In genomic region chr10:127968659-127969058, GRCh38 we compare ENCODE assay signal across 26 cellular contexts.
DNase-seq lines count a peak whose midpoint lies in the region; ATAC-seq and TF ChIP-seq lines count a peak whose summit lies in the region.
"Had no signal": no experiment of that assay in that cellular context is flagged by ENCODE, and none has a peak within 500 bp of the region (broad histone marks: within the 10 kb centered on the region; RNA-seq: fewer than 3 reads in every experiment).

No MANE protein-coding gene starts in this region.

- peaks cover 4 to 43% (median 22%) of the 10 kb centered on the region in 9 donors for H3K4me1 ChIP-seq in heart right ventricle
- peaks cover 8% of the 10 kb centered on the region for H3K4me1 ChIP-seq in mesodermal cell (ENCODE audit: control insufficient read depth, insufficient read depth, low read length, poor library complexity, severe bottlenecking)
- H3K4me1 ChIP-seq in upper lobe of left lung = peaks cover 9 to 15% (median 14%) of the 10 kb centered on the region in 4 donors

- H3K9me3 ChIP-seq in heart right ventricle (no peaks in the 10 kb centered on the region), mesodermal cell (ENCODE audit: control insufficient read depth, low read length) (no peaks in the 10 kb centered on the region), upper lobe of left lung (no peaks in the 10 kb centered on the region)
- H3K9me3 ChIP-seq: esophagus muscularis mucosa had no signal

- TF ChIP-seq EP300 in upper lobe of left lung (IDR thresholded peaks at IDR 0.05) = no peak

- 17 to 23% methylated on average over 1 of the region's 1 CpG for WGBS in heart right ventricle, 2 donors
- WGBS in mesodermal cell (ENCODE audit: insufficient coverage in 2 of 2), 2 experiments = 83% methylated on average over 1 of the region's 1 CpG; no CpG with 5 or more reads in 1 of the 2 experiments
- 57 to 59% methylated on average over 1 of the region's 1 CpG for WGBS in upper lobe of left lung, 2 donors

- peaks cover 38% of the 10 kb centered on the region for H3K4me1 Mint-ChIP-seq in WTC11
- H3K4me1 Mint-ChIP-seq: activated naive CD4-positive, alpha-beta T cell treated with anti-CD3 and anti-CD28 coated beads, Interleukin-2, amount 50 U/mL, for 24 hours had no signal

- no peak for TF ChIP-seq POLR2A in upper lobe of left lung (IDR thresholded peaks at IDR 0.05)

- peaks cover 4% of the 10 kb centered on the region; the same call in 1 of the 2 replicates for H3K9me3 Mint-ChIP-seq in WTC11
- H3K9me3 Mint-ChIP-seq: activated naive CD4-positive, alpha-beta T cell treated with anti-CD3 and anti-CD28 coated beads, Interleukin-2, amount 50 U/mL, for 24 hours; activated T-helper 17 cell treated with anti-CD3 and anti-CD28 coated beads, Interleukin-2, amount 50 U/mL, for 72 hours; memory B cell; naive B cell; stimulated activated naive B cell treated with anti-CD40 and anti-IgM and Interleukin-4, amounts not matched to agents 10 μg/mL and 1 μg/mL and 100 μg/mL, for 72 hours had no signal

- CTCF ChIA-PET in WTC11 (lab: Charles Lee) = interaction anchor here (1.4 kb wide), 1 partner anchor 43 kb away, joined by 3 read pairs; no protein-coding TSS in a partner anchor

- ATAC-seq in heart right ventricle (peak in 7 of 8 donors; percentile 36 to 84 (median 68)), upper lobe of left lung (ENCODE audit: low FRiP score in 2 of 2) (no peak), left colon (no peak), WTC11 (no peak)
- ATAC-seq: stimulated activated naive B cell treated with anti-CD40 and anti-IgM and Interleukin-4, amounts not matched to agents 10 μg/mL and 1 μg/mL and 100 μg/mL, for 72 hours had no signal

- H3K27ac ChIP-seq in heart right ventricle (peak overlapping the region in 9 of 10 donors; percentile 33 to 83 (median 76)), mesodermal cell (ENCODE audit: low read depth, low read length, severe bottlenecking) (peak overlapping the region; percentile 43), upper lobe of left lung (peak overlapping the region; percentile 51 to 76 (median 68))
- H3K27ac ChIP-seq: GM23248 had no signal

- no peak overlapping the region for H3K4me3 ChIP-seq in heart right ventricle
- no peak overlapping the region for H3K4me3 ChIP-seq in mesodermal cell (ENCODE audit: extremely low read depth, insufficient read depth, low read length, poor library complexity, severe bottlenecking)
- H3K4me3 ChIP-seq in upper lobe of left lung = no peak overlapping the region
- H3K4me3 ChIP-seq: esophagus muscularis mucosa, GM23248 had no signal

- no peak overlapping the region for H3K4me3 Mint-ChIP-seq in WTC11
- H3K4me3 Mint-ChIP-seq: activated naive CD4-positive, alpha-beta T cell treated with anti-CD3 and anti-CD28 coated beads, Interleukin-2, amount 50 U/mL, for 24 hours; activated T-helper 17 cell treated with anti-CD3 and anti-CD28 coated beads, Interleukin-2, amount 50 U/mL, for 72 hours; CD4-positive, CD25-positive, alpha-beta regulatory T cell; memory B cell; naive B cell; stimulated activated naive B cell treated with anti-CD40 and anti-IgM and Interleukin-4, amounts not matched to agents 10 μg/mL and 1 μg/mL and 100 μg/mL, for 72 hours had no signal

- TF ChIP-seq CTCF in heart right ventricle (IDR thresholded peaks at IDR 0.05) = no peak
- TF ChIP-seq CTCF in upper lobe of left lung (IDR thresholded peaks at IDR 0.05) = no peak
- no peak for TF ChIP-seq CTCF in WTC11 (IDR thresholded peaks at IDR 0.05)

- POLR2A ChIA-PET in WTC11 (lab: Charles Lee) = no interaction called here

- H3K27me3 ChIP-seq in heart right ventricle (no peaks in the 10 kb centered on the region), upper lobe of left lung (no peaks in the 10 kb centered on the region)

- H3K36me3 Mint-ChIP-seq in WTC11 = no peaks in the 10 kb centered on the region
- H3K36me3 Mint-ChIP-seq: activated naive CD4-positive, alpha-beta T cell treated with anti-CD3 and anti-CD28 coated beads, Interleukin-2, amount 50 U/mL, for 24 hours; CD4-positive, CD25-positive, alpha-beta regulatory T cell; memory B cell; naive B cell; stimulated activated naive B cell treated with anti-CD40 and anti-IgM and Interleukin-4, amounts not matched to agents 10 μg/mL and 1 μg/mL and 100 μg/mL, for 72 hours had no signal

- no peak overlapping the region for H3K27ac Mint-ChIP-seq in WTC11
- H3K27ac Mint-ChIP-seq: activated naive CD4-positive, alpha-beta T cell treated with anti-CD3 and anti-CD28 coated beads, Interleukin-2, amount 50 U/mL, for 24 hours; activated T-helper 17 cell treated with anti-CD3 and anti-CD28 coated beads, Interleukin-2, amount 50 U/mL, for 72 hours; CD4-positive, CD25-positive, alpha-beta regulatory T cell; memory B cell; naive B cell; stimulated activated naive B cell treated with anti-CD40 and anti-IgM and Interleukin-4, amounts not matched to agents 10 μg/mL and 1 μg/mL and 100 μg/mL, for 72 hours had no signal

- intact Hi-C loops in heart right ventricle (cut with DNase I) (no loop called here), left colon (cut with DNase I, micrococcal nuclease) (no loop called here)

- H3K36me3 ChIP-seq in heart right ventricle = peaks cover 0 to 3% (median 0%) of the 10 kb centered on the region in 9 donors
- H3K36me3 ChIP-seq in mesodermal cell (ENCODE audit: control insufficient read depth, insufficient read depth, low read length) = no peaks in the 10 kb centered on the region
- H3K36me3 ChIP-seq in upper lobe of left lung = no peaks in the 10 kb centered on the region
- H3K36me3 ChIP-seq: esophagus muscularis mucosa had no signal

- no peaks in the 10 kb centered on the region for H3K27me3 Mint-ChIP-seq in WTC11 (ENCODE audit: low read depth)

- DNase-seq in astrocyte of the hippocampus (ENCODE audit: low read depth, low spot score) (peak; percentile 38), heart right ventricle (no peak), upper lobe of left lung (no peak), left colon (no peak), WTC11 (ENCODE audit: low spot score) (no peak), dedifferentiated amniotic fluid mesenchymal stem cell (ENCODE audit: extremely low spot score) (no peak)
- DNase-seq: activated CD4-positive, alpha-beta T cell treated with anti-CD3 and anti-CD28 coated beads, Interleukin-2, amount 50 U/mL, for 48 hours; activated CD8-positive, alpha-beta memory T cell treated with anti-CD3 and anti-CD28 coated beads, Interleukin-2, amount 50 U/mL, for 4 hours; CD4-positive, CD25-positive, alpha-beta regulatory T cell; DMS 273 treated with DMSO at 0.1 percent for 48 hours; effector CD4-positive, alpha-beta T cell; GM23248; islet precursor cell; naive B cell; NCI-H1105; NCI-H2029 treated with DMSO at 0.1 percent for 48 hours; NCI-H226; nucleus accumbens; stimulated activated CD4-positive, alpha-beta T cell treated with anti-CD3 and anti-CD28 coated beads, Interleukin-4, amount 100 ng/mL, for 1 hour; stimulated activated naive B cell treated with anti-CD40 and anti-IgM and Interleukin-4, amounts not matched to agents 10 μg/mL and 1 μg/mL and 100 μg/mL, for 72 hours; T1000 had no signal

TF ChIP-seq in WTC11, 78 proteins besides CTCF, POLR2A, EP300 and RAD21 (continues in another document):
- TF ChIP-seq USF2 (CRISPR knock-in tag; IDR thresholded peaks at IDR 0.05) (no peak), ZNF512 (CRISPR knock-in tag; IDR thresholded peaks at IDR 0.05; ENCODE audit: borderline replicate concordance) (no peak), CREB1 (CRISPR knock-in tag; IDR thresholded peaks at IDR 0.05) (no peak), PREB (CRISPR knock-in tag; IDR thresholded peaks at IDR 0.05; ENCODE audit: borderline replicate concordance) (no peak)

Comparison
In these comparisons a context has a peak if more than half of its experiments do, and no peak if none do; other contexts are left out.
1. ATAC-seq: peak in heart right ventricle (7 of 8); none in upper lobe of left lung (0 of 2), left colon (single experiment) and WTC11 (single experiment).
2. Peak in every context shown above with its lines, with median percentiles within 50 percentile points of each other: H3K27ac ChIP-seq.